1 cellular context compared by ENCODE assay signal in genomic region chr9:127715443-127716337, GRCh38.
TF ChIP-seq lines count a peak whose summit lies in the region.

A gene with protein sequence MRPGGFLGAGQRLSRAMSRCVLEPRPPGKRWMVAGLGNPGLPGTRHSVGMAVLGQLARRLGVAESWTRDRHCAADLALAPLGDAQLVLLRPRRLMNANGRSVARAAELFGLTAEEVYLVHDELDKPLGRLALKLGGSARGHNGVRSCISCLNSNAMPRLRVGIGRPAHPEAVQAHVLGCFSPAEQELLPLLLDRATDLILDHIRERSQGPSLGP (minus strand): TSS chr9:127715663. CDS start chr9:127715639, 24 bp downstream.
Gene TTC16 (plus strand): TSS chr9:127716079. CDS start chr9:127716146, 67 bp downstream.

TF ChIP-seq in SK-N-SH, 30 proteins besides CTCF, POLR2A, EP300 and RAD21 (continued from another document):
- TF ChIP-seq MXI1 (IDR thresholded peaks at IDR 0.05; ENCODE audit: low read depth, low read length) (peak; percentile 92), ELF1 (IDR thresholded peaks at IDR 0.05) (peak; percentile 99), GATA2 (CRISPR knock-in tag; IDR thresholded peaks at IDR 0.05) (no peak)
